ENCODE assay signal across 9 cellular contexts in the genomic region with DNA sequence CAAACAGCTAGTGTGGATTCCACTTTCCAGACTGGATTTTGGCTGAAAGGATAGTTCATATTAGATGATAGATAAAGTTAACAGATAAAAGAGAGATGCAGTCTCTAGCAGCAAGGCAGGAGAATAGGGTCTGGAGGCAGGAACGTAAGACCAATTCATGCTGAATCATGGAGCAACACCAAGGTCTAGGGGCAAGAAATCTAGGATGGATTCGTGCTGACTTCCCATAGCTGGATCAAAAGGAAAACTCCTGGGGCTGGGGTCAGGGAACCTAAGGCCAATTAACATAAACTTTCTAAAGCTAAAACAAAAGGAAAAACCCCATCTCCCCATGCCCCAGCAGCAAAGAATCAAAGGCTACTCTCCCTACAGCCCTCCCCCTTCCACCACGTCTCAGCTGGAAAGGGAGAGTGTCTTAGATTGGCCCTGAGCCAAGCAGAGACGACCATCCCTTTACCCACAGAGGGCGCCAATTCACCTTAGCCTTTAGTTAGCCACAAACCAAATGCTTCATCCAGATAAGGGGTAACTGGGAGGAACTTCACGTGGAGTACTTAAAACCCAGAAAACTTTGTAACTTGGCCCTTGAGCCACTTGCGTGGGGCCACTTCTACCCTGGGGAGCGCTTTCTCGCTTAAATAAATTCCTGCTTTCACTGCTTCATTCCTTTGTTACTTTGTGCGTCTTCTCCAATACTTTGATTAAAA. TPM values are rescaled to one million over a fixed set of nuclear protein-coding genes. Genes with fewer than 3 reads are reported as not detected.
DNase-seq lines count a peak whose midpoint lies in the region; ATAC-seq and TF ChIP-seq lines count a peak whose summit lies in the region.
"Had no signal": no experiment of that assay in that cellular context is flagged by ENCODE, and none has a peak within 500 bp of the region (broad histone marks: within the 10 kb centered on the region; RNA-seq: fewer than 3 reads in every experiment).

No MANE protein-coding gene starts in this region.

- no peaks in the 10 kb centered on the region for H3F3A ChIP-seq in Loucy (ENCODE audit: low read depth)

- H3K36me3 ChIP-seq in Loucy (ENCODE audit: insufficient read depth, low read length) = no peaks in the 10 kb centered on the region

- peak overlapping the region; percentile 37 for H3K4me2 ChIP-seq in Loucy (ENCODE audit: low read depth, low read length, poor library complexity, severe bottlenecking)

- peak; percentile 78 for TF ChIP-seq CTCF in Loucy (conservative IDR thresholded peaks at IDR 0.05; ENCODE audit: low read length)

- 0 out of 2 replicates have a peak overlapping the region, but pooled peaks have one; percentile 11 for H2AFZ ChIP-seq in Loucy (ENCODE audit: low read length)

- no peaks in the 10 kb centered on the region for H3K79me2 ChIP-seq in Loucy (ENCODE audit: insufficient read depth, low read length)

- H3K27me3 ChIP-seq in Loucy (ENCODE audit: insufficient read depth, low read length, poor library complexity, severe bottlenecking) (no peaks in the 10 kb centered on the region), right cardiac atrium (ENCODE audit: control insufficient read depth, insufficient read depth) (no peaks in the 10 kb centered on the region)

- no peaks in the 10 kb centered on the region for H3K9me2 ChIP-seq in Loucy (replicated peaks; ENCODE audit: low read depth, low read length)

- H3K4me1 ChIP-seq in Loucy (ENCODE audit: insufficient read depth, low read length, poor library complexity, severe bottlenecking) = peaks cover 8% of the 10 kb centered on the region
- no peaks in the 10 kb centered on the region for H3K4me1 ChIP-seq in right cardiac atrium (ENCODE audit: control insufficient read depth, insufficient read depth, low read length)

- intact Hi-C loops in right cardiac atrium (cut with DNase I) = no loop called here

- H3K9me3 ChIP-seq in Loucy (ENCODE audit: insufficient read depth, low read depth, low read length) (no peaks in the 10 kb centered on the region), right cardiac atrium (ENCODE audit: control insufficient read depth, low read length) (no peaks in the 10 kb centered on the region)

- 20% methylated on average over 10 of the region's 10 CpGs for WGBS in right cardiac atrium

- ATAC-seq in right cardiac atrium (peak; percentile 54 to 58), GM19324 (IDR thresholded peaks at IDR 0.05; ENCODE audit: low FRiP score, unreplicated experiment) (no peak)

- no peaks in the 10 kb centered on the region for H4K20me1 ChIP-seq in Loucy (ENCODE audit: insufficient read depth, low read length, poor library complexity, severe bottlenecking)

- H3K27ac ChIP-seq in right cardiac atrium (ENCODE audit: low read length) = no peak overlapping the region

- peak; percentile 61 for DNase-seq in DMS79 (lab: John Stamatoyannopoulos, UW)
- DNase-seq in SHP77 treated with DMSO at 0.1 percent for 48 hours (lab: John Stamatoyannopoulos, UW) = peak; percentile 40
- DNase-seq in activated T-helper 9 cell treated with anti-CD3 and anti-CD28 coated beads, Interleukin-2, amount 50 U/mL, for 16 hours (ENCODE audit: low read depth) = peak; percentile 31
- peak; percentile 34 to 66 (median 63) for DNase-seq in right cardiac atrium
- DNase-seq in stimulated activated CD4-positive, alpha-beta T cell treated with anti-CD3 and anti-CD28 coated beads, Interleukin-15, amount 100 ng/mL, for 1 hour (ENCODE audit: low read depth in 1 of 2, low spot score in 1 of 2) = peak; percentile 31 to 38
- no peak for DNase-seq in globus pallidus (ENCODE audit: low spot score)

- no peak overlapping the region for H3K4me3 ChIP-seq in Loucy (ENCODE audit: low read length, poor library complexity, severe bottlenecking)
- H3K4me3 ChIP-seq in right cardiac atrium (ENCODE audit: low read length) = no peak overlapping the region

- H3K9ac ChIP-seq in Loucy (ENCODE audit: low read depth, low read length, poor library complexity, severe bottlenecking) = no peak overlapping the region

RNA-seq across cellular contexts. Expression of gene TREM1, which starts 7.6 kb away (rescaled TPM):
- 1 to 10 TPM in 3 of 4 donors, under 1 TPM in 1; 0.46 to 2.3 (median 1.3) TPM for total RNA-seq in right cardiac atrium
- 1.1 TPM for polyA plus RNA-seq in right cardiac atrium
- total RNA-seq: T-helper 2 cell treated with Interferon-gamma antibody and Interleukin-4, amounts not matched to agents 100 ng/mL and 5 ng/mL, for 36 hours had no signal

RNA-seq across cellular contexts. Expression of gene TREML4, which starts 50.7 kb away (rescaled TPM):
- total RNA-seq in right cardiac atrium = not detected
- polyA plus RNA-seq in right cardiac atrium = not detected
- total RNA-seq: T-helper 2 cell treated with Interferon-gamma antibody and Interleukin-4, amounts not matched to agents 100 ng/mL and 5 ng/mL, for 36 hours had no signal

RNA-seq across cellular contexts. Expression of gene NCR2, which starts 56.6 kb away (rescaled TPM):
- total RNA-seq in right cardiac atrium = not detected
- polyA plus RNA-seq in right cardiac atrium = not detected
- total RNA-seq: T-helper 2 cell treated with Interferon-gamma antibody and Interleukin-4, amounts not matched to agents 100 ng/mL and 5 ng/mL, for 36 hours had no signal
